8 cellular contexts compared by ENCODE assay signal in genomic region chr11:86066033-86066432, GRCh38. TPM values are rescaled to one million over a fixed set of nuclear protein-coding genes. Genes with fewer than 3 reads are reported as not detected.
DNase-seq lines count a peak whose midpoint lies in the region; ATAC-seq and TF ChIP-seq lines count a peak whose summit lies in the region.
"Had no signal": no experiment of that assay in that cellular context is flagged by ENCODE, and none has a peak within 500 bp of the region (broad histone marks: within the 10 kb centered on the region; RNA-seq: fewer than 3 reads in every experiment).

No MANE protein-coding gene starts in this region.

- peaks cover 31% of the 10 kb centered on the region for H3K4me1 ChIP-seq in hepatocyte (ENCODE audit: insufficient read depth)

- H3K9me3 ChIP-seq in hepatocyte (ENCODE audit: low read depth): no peaks in the 10 kb centered on the region

- peak overlapping the region; percentile 96 for H3K27ac ChIP-seq in hepatocyte

- H3K4me2 ChIP-seq in hepatocyte: peak overlapping the region; percentile 72

- intact Hi-C loops in activated CD8-positive, alpha-beta T cell treated with anti-CD3 and anti-CD28 coated beads for 36 hours (cut with micrococcal nuclease): loop anchor here (2.0 to 5.0 kb wide), 3 partner anchors 19 to 221 kb away; no protein-coding TSS in a partner anchor

- H3K9me3 Mint-ChIP-seq in activated CD8-positive, alpha-beta T cell treated with anti-CD3 and anti-CD28 coated beads for 36 hours: no peaks in the 10 kb centered on the region
- H3K9me3 Mint-ChIP-seq in stimulated activated memory B cell treated with anti-CD40 and anti-IgM and Interleukin-4, amounts not matched to agents 10 μg/mL and 1 μg/mL and 100 μg/mL, for 72 hours: no peaks in the 10 kb centered on the region

- no peaks in the 10 kb centered on the region for H3K9me2 ChIP-seq in hepatocyte (replicated peaks; ENCODE audit: insufficient read depth)

- H3K4me3 ChIP-seq in HFF-Myc (replicated peaks; ENCODE audit: low read depth, low read length) (peak overlapping the region; percentile 83), hepatocyte (peak overlapping the region; percentile 30)

- H3K27me3 ChIP-seq in hepatocyte: no peaks in the 10 kb centered on the region

- H3K36me3 Mint-ChIP-seq in activated CD8-positive, alpha-beta T cell treated with anti-CD3 and anti-CD28 coated beads for 36 hours (ENCODE audit: low read depth): peaks cover 38% of the 10 kb centered on the region
- peaks cover 21% of the 10 kb centered on the region for H3K36me3 Mint-ChIP-seq in stimulated activated memory B cell treated with anti-CD40 and anti-IgM and Interleukin-4, amounts not matched to agents 10 μg/mL and 1 μg/mL and 100 μg/mL, for 72 hours

- DNase-seq in HFF-Myc (ENCODE audit: extremely low read depth, low read depth): no peak
- no peak for DNase-seq in activated CD8-positive, alpha-beta T cell treated with anti-CD3 and anti-CD28 coated beads for 36 hours
- no peak for DNase-seq in hepatocyte (ENCODE audit: low spot score)
- no peak for DNase-seq in cerebellum (ENCODE audit: low spot score)
- no peak for DNase-seq in SIG-M5 treated with dmso at 0.1 percent for 504 hours (lab: John Stamatoyannopoulos, UW; ENCODE audit: unreplicated experiment)
- DNase-seq: NCI-H748 treated with DMSO at 0.1 percent for 48 hours had no signal

- POLR2A ChIA-PET in activated CD8-positive, alpha-beta T cell treated with anti-CD3 and anti-CD28 coated beads for 36 hours (lab: Charles Lee): interaction anchor here (0.9 to 5.5 kb wide), 3 partner anchors 23 to 179 kb away, joined by 3 to 37 read pairs (median 3); partner anchors contain the start of gene EED

- H3K79me2 ChIP-seq in hepatocyte: peaks cover 78% of the 10 kb centered on the region

- no peak for ATAC-seq in activated CD8-positive, alpha-beta T cell treated with anti-CD3 and anti-CD28 coated beads for 36 hours
- ATAC-seq in stimulated activated memory B cell treated with anti-CD40 and anti-IgM and Interleukin-4, amounts not matched to agents 10 μg/mL and 1 μg/mL and 100 μg/mL, for 72 hours: no peak
- no peak for ATAC-seq in HG03159 (IDR thresholded peaks at IDR 0.05; ENCODE audit: unreplicated experiment)

- TF ChIP-seq CTCF in HFF-Myc (IDR thresholded peaks at IDR 0.05; ENCODE audit: low read depth, low read length, missing control alignments): no peak
- no peak for TF ChIP-seq CTCF in activated CD8-positive, alpha-beta T cell treated with anti-CD3 and anti-CD28 coated beads for 36 hours (IDR thresholded peaks at IDR 0.05)
- TF ChIP-seq CTCF in hepatocyte (IDR thresholded peaks at IDR 0.05; ENCODE audit: poor library complexity): no peak

- H3K27ac Mint-ChIP-seq in activated CD8-positive, alpha-beta T cell treated with anti-CD3 and anti-CD28 coated beads for 36 hours: peak overlapping the region; percentile 98
- peak overlapping the region; percentile 94 for H3K27ac Mint-ChIP-seq in stimulated activated memory B cell treated with anti-CD40 and anti-IgM and Interleukin-4, amounts not matched to agents 10 μg/mL and 1 μg/mL and 100 μg/mL, for 72 hours

- 21% methylated on average over 3 of the region's 3 CpGs for WGBS in hepatocyte (ENCODE audit: low lambda C conversion rate, missing lambda C conversion rate)

- peaks cover 44% of the 10 kb centered on the region for H3K4me1 Mint-ChIP-seq in activated CD8-positive, alpha-beta T cell treated with anti-CD3 and anti-CD28 coated beads for 36 hours (ENCODE audit: low read depth)
- H3K4me1 Mint-ChIP-seq in stimulated activated memory B cell treated with anti-CD40 and anti-IgM and Interleukin-4, amounts not matched to agents 10 μg/mL and 1 μg/mL and 100 μg/mL, for 72 hours: peaks cover 53% of the 10 kb centered on the region

- peaks cover 68% of the 10 kb centered on the region for H4K20me1 ChIP-seq in hepatocyte (ENCODE audit: insufficient read depth, poor library complexity, severe bottlenecking)

- H2AFZ ChIP-seq in hepatocyte: no peak overlapping the region

- CTCF ChIA-PET in activated CD8-positive, alpha-beta T cell treated with anti-CD3 and anti-CD28 coated beads for 36 hours (lab: Charles Lee): interaction anchor here (0.9 to 6.0 kb wide), 4 partner anchors 22 to 174 kb away, joined by 3 to 47 read pairs (median 4); no protein-coding TSS in a partner anchor

- H3K36me3 ChIP-seq in hepatocyte (replicated peaks; ENCODE audit: insufficient read depth, low read depth): no peaks in the 10 kb centered on the region

- H3K4me3 Mint-ChIP-seq in activated CD8-positive, alpha-beta T cell treated with anti-CD3 and anti-CD28 coated beads for 36 hours: peak overlapping the region; percentile 100
- peak overlapping the region; percentile 98 for H3K4me3 Mint-ChIP-seq in stimulated activated memory B cell treated with anti-CD40 and anti-IgM and Interleukin-4, amounts not matched to agents 10 μg/mL and 1 μg/mL and 100 μg/mL, for 72 hours

- no peaks in the 10 kb centered on the region for H3K27me3 Mint-ChIP-seq in activated CD8-positive, alpha-beta T cell treated with anti-CD3 and anti-CD28 coated beads for 36 hours
- no peaks in the 10 kb centered on the region for H3K27me3 Mint-ChIP-seq in stimulated activated memory B cell treated with anti-CD40 and anti-IgM and Interleukin-4, amounts not matched to agents 10 μg/mL and 1 μg/mL and 100 μg/mL, for 72 hours

RNA-seq across cellular contexts. Expression of gene PICALM, which starts 2.9 kb away (rescaled TPM):
- total RNA-seq in activated CD8-positive, alpha-beta T cell treated with anti-CD3 and anti-CD28 coated beads for 36 hours: 10 to 100 TPM; 57.5 to 61.2 TPM
- total RNA-seq in hepatocyte (197 and 248 TPM in 2 replicates), cerebellum (440 TPM)
- polyA plus RNA-seq in hepatocyte: 46.4 and 47.7 TPM in 2 replicates
